ENCODE assay signal across 8 cellular contexts in genomic region chr5:160467555-160468418, GRCh38. TPM values are rescaled to one million over a fixed set of nuclear protein-coding genes. Genes with fewer than 3 reads are reported as not detected.
DNase-seq lines count a peak whose midpoint lies in the region; ATAC-seq and TF ChIP-seq lines count a peak whose summit lies in the region.

No MANE protein-coding gene starts in this region.

- peak overlapping the region; percentile 53 to 62 for H3K4me3 ChIP-seq in stomach smooth muscle (ENCODE audit: low read length in 2 of 2)

- DNase-seq in GDM1 (lab: John Stamatoyannopoulos, UW), result peak; percentile 96
- DNase-seq in MV-4-11 (lab: John Stamatoyannopoulos, UW), result peak; percentile 80
- DNase-seq in activated CD8-positive, alpha-beta memory T cell treated with anti-CD3 and anti-CD28 coated beads, Interleukin-2, amount 50 U/mL, for 4 hours, result peak; percentile 74
- DNase-seq in erythroblast (lab: John Stamatoyannopoulos, UW), result peak; percentile 35 to 40
- peak; percentile 95 for DNase-seq in natural killer cell treated with Interleukin-12 subunit alpha and Interleukin-12 subunit beta and Interleukin-15 and Interleukin-18, amount 100 ng/mL, for 72 hours (ENCODE audit: low spot score)
- no peak for DNase-seq in middle frontal gyrus (ENCODE audit: extremely low spot score, low spot score)

- no peaks in the 10 kb centered on the region for H3K27me3 ChIP-seq in stomach smooth muscle (ENCODE audit: control insufficient read depth in 1 of 2, insufficient read depth in 2 of 2, low read length in 2 of 2)

- H3K9ac ChIP-seq in stomach smooth muscle (ENCODE audit: low read length in 2 of 2), result no peak overlapping the region

- peak overlapping the region; percentile 91 to 94 for H3K27ac Mint-ChIP-seq in natural killer cell treated with Interleukin-12 subunit alpha and Interleukin-12 subunit beta and Interleukin-15 and Interleukin-18, amount 100 ng/mL, for 72 hours

- H3K4me3 Mint-ChIP-seq in natural killer cell treated with Interleukin-12 subunit alpha and Interleukin-12 subunit beta and Interleukin-15 and Interleukin-18, amount 100 ng/mL, for 72 hours, result peak overlapping the region; percentile 92

- H3K4me1 Mint-ChIP-seq in natural killer cell treated with Interleukin-12 subunit alpha and Interleukin-12 subunit beta and Interleukin-15 and Interleukin-18, amount 100 ng/mL, for 72 hours (ENCODE audit: low read depth in 2 of 2), result peaks cover 60 to 70% of the 10 kb centered on the region in 2 donors

- H3K36me3 Mint-ChIP-seq in natural killer cell treated with Interleukin-12 subunit alpha and Interleukin-12 subunit beta and Interleukin-15 and Interleukin-18, amount 100 ng/mL, for 72 hours, result peaks cover 31% of the 10 kb centered on the region

- H3K27ac ChIP-seq in stomach smooth muscle (ENCODE audit: low read length), result peak overlapping the region; percentile 41

- H3K36me3 ChIP-seq in stomach smooth muscle (ENCODE audit: control insufficient read depth in 2 of 2, insufficient read depth in 2 of 2, low read length in 2 of 2), result no peaks in the 10 kb centered on the region

- peaks cover 13% of the 10 kb centered on the region for H3K4me1 ChIP-seq in stomach smooth muscle (ENCODE audit: control insufficient read depth, insufficient read depth, low read length)

- ATAC-seq in GM21786 (IDR thresholded peaks at IDR 0.05; ENCODE audit: unreplicated experiment), result peak; percentile 86
- peak; percentile 96 to 97 for ATAC-seq in natural killer cell treated with Interleukin-12 subunit alpha and Interleukin-12 subunit beta and Interleukin-15 and Interleukin-18, amount 100 ng/mL, for 72 hours

- TF ChIP-seq POLR2A in erythroblast (IDR thresholded peaks at IDR 0.05; ENCODE audit: low read length), result no peak

- no peaks in the 10 kb centered on the region for H3K9me3 ChIP-seq in stomach smooth muscle (ENCODE audit: control insufficient read depth in 2 of 2, low read length in 2 of 2)

- no peaks in the 10 kb centered on the region for H3K9me3 Mint-ChIP-seq in natural killer cell treated with Interleukin-12 subunit alpha and Interleukin-12 subunit beta and Interleukin-15 and Interleukin-18, amount 100 ng/mL, for 72 hours

- H3K27me3 Mint-ChIP-seq in natural killer cell treated with Interleukin-12 subunit alpha and Interleukin-12 subunit beta and Interleukin-15 and Interleukin-18, amount 100 ng/mL, for 72 hours, result no peaks in the 10 kb centered on the region

RNA-seq across cellular contexts. Expression of gene PTTG1, which starts 46.1 kb away (rescaled TPM):
- total RNA-seq in natural killer cell treated with Interleukin-12 subunit alpha and Interleukin-12 subunit beta and Interleukin-15 and Interleukin-18, amount 100 ng/mL, for 72 hours, result 100 to 1,000 TPM; 139 to 241 TPM

RNA-seq across cellular contexts. Expression of gene SLU7, which starts 48.9 kb away (rescaled TPM):
- total RNA-seq in natural killer cell treated with Interleukin-12 subunit alpha and Interleukin-12 subunit beta and Interleukin-15 and Interleukin-18, amount 100 ng/mL, for 72 hours, result 10 to 100 TPM; 50.7 to 62.0 TPM
